Comparison of ENCODE assay signal across 9 cellular contexts in the genomic region with DNA sequence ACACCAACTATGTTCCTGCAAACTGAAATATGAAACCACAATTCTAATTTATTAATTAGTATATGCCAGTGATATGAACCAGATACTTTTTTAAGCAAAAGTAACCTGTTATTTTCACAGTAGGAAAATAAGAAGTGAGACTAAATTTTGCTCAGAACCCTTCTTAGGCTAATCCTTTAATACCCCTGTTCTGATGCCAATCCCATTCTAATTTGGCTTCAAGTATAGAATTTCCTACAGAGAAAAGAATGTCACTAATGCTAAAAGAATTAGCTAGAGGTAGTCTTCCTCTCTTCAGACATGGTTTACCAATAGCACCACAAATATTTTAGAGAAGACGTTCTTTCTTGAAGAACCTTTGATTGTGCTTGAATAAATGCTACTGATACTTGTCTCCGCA.
"Had no signal": no experiment of that assay in that cellular context is flagged by ENCODE, and none has a peak within 500 bp of the region (broad histone marks: within the 10 kb centered on the region; RNA-seq: fewer than 3 reads in every experiment).

No MANE protein-coding gene starts in this region.

- H3K36me3 ChIP-seq: HAP-1 had no signal

- H3K4me2 ChIP-seq: GM23338 had no signal

- H2AFZ ChIP-seq: GM23248, GM23338 had no signal

- H3K4me3 ChIP-seq: GM23248, GM23338, HAP-1 had no signal

- H3K27ac ChIP-seq: GM23248 had no signal

- H3K9me3 ChIP-seq: HAP-1 had no signal

- DNase-seq: GM23248, GOT3, H7, H9, HCEC 1CT, HFFc6 had no signal

- ATAC-seq: GM23338, HCT116 had no signal

- H3K4me1 ChIP-seq: HAP-1 had no signal
